8 cellular contexts compared by ENCODE assay signal in the genomic region with DNA sequence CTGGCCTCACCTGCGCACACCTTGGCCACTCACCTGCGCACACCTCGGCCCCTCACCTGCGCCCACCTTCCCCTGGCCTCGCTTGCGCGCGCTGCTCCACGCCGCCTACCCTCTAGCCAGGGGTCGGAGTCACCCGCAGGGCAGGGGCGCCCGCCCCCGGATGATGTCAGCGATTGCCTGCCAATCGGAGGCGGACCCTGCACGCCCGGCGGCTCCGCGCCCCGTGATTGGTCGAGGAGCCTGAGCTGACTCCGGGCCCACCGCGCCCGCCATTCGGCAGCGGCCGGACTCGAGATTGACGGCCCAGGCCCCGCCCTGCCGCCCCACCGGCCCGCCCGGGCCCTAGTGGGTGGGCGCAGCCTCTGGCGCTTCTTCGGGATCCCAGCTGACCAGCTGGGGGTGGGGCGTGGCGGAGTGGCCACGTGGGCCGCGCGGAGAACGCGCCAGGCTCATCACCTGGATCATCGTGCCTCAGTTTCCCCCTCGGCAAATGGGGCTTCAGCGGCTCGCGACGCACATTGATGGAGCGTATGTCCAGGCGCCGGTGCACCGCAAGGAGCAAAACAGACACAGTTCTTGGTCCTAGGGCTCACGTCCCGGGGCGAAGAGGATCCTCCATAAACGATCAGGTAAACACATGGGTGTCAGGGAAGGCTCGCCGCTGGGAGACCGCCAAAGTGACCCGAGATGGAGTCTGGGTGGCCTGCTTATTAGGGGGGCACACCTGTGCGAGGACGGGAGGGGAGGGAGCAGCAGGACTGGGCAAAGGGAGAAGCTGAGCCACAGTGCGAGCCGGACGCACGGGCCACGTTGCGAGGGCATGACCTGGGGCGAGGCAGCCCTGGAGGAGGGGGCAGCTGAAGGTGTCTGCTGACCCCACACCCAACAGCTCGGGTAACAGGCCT. TPM values are rescaled to one million over a fixed set of nuclear protein-coding genes. Genes with fewer than 3 reads are reported as not detected.
DNase-seq lines count a peak whose midpoint lies in the region; ATAC-seq, FAIRE-seq and TF ChIP-seq lines count a peak whose summit lies in the region.

A gene with protein sequence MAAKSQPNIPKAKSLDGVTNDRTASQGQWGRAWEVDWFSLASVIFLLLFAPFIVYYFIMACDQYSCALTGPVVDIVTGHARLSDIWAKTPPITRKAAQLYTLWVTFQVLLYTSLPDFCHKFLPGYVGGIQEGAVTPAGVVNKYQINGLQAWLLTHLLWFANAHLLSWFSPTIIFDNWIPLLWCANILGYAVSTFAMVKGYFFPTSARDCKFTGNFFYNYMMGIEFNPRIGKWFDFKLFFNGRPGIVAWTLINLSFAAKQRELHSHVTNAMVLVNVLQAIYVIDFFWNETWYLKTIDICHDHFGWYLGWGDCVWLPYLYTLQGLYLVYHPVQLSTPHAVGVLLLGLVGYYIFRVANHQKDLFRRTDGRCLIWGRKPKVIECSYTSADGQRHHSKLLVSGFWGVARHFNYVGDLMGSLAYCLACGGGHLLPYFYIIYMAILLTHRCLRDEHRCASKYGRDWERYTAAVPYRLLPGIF (minus strand): TSS at position 137 of the 905 bp plus-strand sequence. CDS start 3,441 bp downstream, outside the sequence.

- ATAC-seq in HG02840 (IDR thresholded peaks at IDR 0.05; ENCODE audit: low FRiP score, unreplicated experiment) = peak; percentile 77

- H2AK5ac ChIP-seq in trophoblast cell (ENCODE audit: low read length) = peak within 1 kb of the TSS; percentile 62

- H3K18ac ChIP-seq in trophoblast cell (ENCODE audit: low read length) = peak within 1 kb of the TSS; percentile 95

- peak within 1 kb of the TSS; percentile 1 for H2BK12ac ChIP-seq in trophoblast cell (ENCODE audit: low read length)

- peak within 1 kb of the TSS; percentile 77 for H3K4me2 ChIP-seq in trophoblast cell (ENCODE audit: low read length)

- no peak within 1 kb of the TSS for H3K23ac ChIP-seq in trophoblast cell (ENCODE audit: low read length)

- H4K12ac ChIP-seq in trophoblast cell (ENCODE audit: low read depth, low read length) = peak within 1 kb of the TSS; percentile 82

- intact Hi-C loops in transverse colon (cut with DNase I; ENCODE audit: low total_unique reads) = no loop called here

- H3K9ac ChIP-seq in adipocyte (ENCODE audit: low read length) = peak within 1 kb of the TSS; percentile 87
- peak within 1 kb of the TSS; percentile 77 for H3K9ac ChIP-seq in trophoblast cell (ENCODE audit: low read length)

- H3K4me3 ChIP-seq in adipocyte (ENCODE audit: low read length) = peak within 1 kb of the TSS; percentile 93
- peak within 1 kb of the TSS; percentile 48 for H3K4me3 ChIP-seq in cardiac muscle cell
- peak within 1 kb of the TSS; percentile 99 for H3K4me3 ChIP-seq in trophoblast cell (ENCODE audit: low read depth, low read length)
- peak within 1 kb of the TSS; percentile 65 to 84 (median 68) for H3K4me3 ChIP-seq in transverse colon

- peak within 1 kb of the TSS; percentile 67 for H2BK5ac ChIP-seq in trophoblast cell (ENCODE audit: low read depth, low read length, poor library complexity)

- TF ChIP-seq CTCF in cardiac muscle cell (IDR thresholded peaks at IDR 0.05; ENCODE audit: low read depth, low read length) (no peak), transverse colon (IDR thresholded peaks at IDR 0.05) (no peak)

- H3K27me3 ChIP-seq in adipocyte (replicated peaks; ENCODE audit: control insufficient read depth, insufficient read depth, low read length) (no peaks in the 10 kb centered on the region), cardiac muscle cell (no peaks in the 10 kb centered on the region), trophoblast cell (ENCODE audit: insufficient read depth, low read length) (no peaks in the 10 kb centered on the region), transverse colon (no peaks in the 10 kb centered on the region)

- peaks cover 34% of the 10 kb centered on the region for H3K36me3 ChIP-seq in adipocyte (ENCODE audit: control insufficient read depth, insufficient read depth, low read length, severe bottlenecking)
- H3K36me3 ChIP-seq in cardiac muscle cell = peaks cover 16% of the 10 kb centered on the region
- H3K36me3 ChIP-seq in trophoblast cell (ENCODE audit: control insufficient read depth in 1 of 2, insufficient read depth in 2 of 2, low read length in 2 of 2) = peaks cover 22% of the 10 kb centered on the region in 2 experiments
- no peaks in the 10 kb centered on the region for H3K36me3 ChIP-seq in transverse colon

- in situ Hi-C loops in transverse colon (cut with MboI; ENCODE audit: low pct_ligation_motif_present in 1 of 4, low pct_unique_long_range_greater_than_20kb in 1 of 4, low sequenced_read_pairs in 3 of 4) = no loop called here

- H3K4me1 ChIP-seq in adipocyte (ENCODE audit: control insufficient read depth, insufficient read depth, low read length) = peaks cover 35% of the 10 kb centered on the region
- peaks cover 11% of the 10 kb centered on the region for H3K4me1 ChIP-seq in cardiac muscle cell (ENCODE audit: low read depth)
- H3K4me1 ChIP-seq in trophoblast cell (ENCODE audit: control insufficient read depth in 1 of 2, insufficient read depth in 2 of 2, low read length in 2 of 2) = peaks cover 11 to 15% of the 10 kb centered on the region in 2 experiments
- peaks cover 12 to 31% (median 26%) of the 10 kb centered on the region in 4 donors for H3K4me1 ChIP-seq in transverse colon

- DNase-seq in GM12892 (ENCODE audit: insufficient read length) (peak; percentile 98), NCI-H1436 treated with DMSO at 0.1 percent for 48 hours (lab: John Stamatoyannopoulos, UW) (peak; percentile 76), T follicular helper cell (ENCODE audit: low read depth) (peak; percentile 90), adipocyte (ENCODE audit: low read depth) (peak; percentile 98), cardiac muscle cell (ENCODE audit: low read depth in 1 of 2, low spot score in 1 of 2) (peak; percentile 97 to 98), trophoblast cell (peak; percentile 92 to 93), transverse colon (peak; percentile 97)

- peak within 1 kb of the TSS; percentile 77 for H3K4ac ChIP-seq in trophoblast cell (ENCODE audit: low read depth, low read length)

- FAIRE-seq in GM12892 (lab: Jason Lieb, UNC) = peak; percentile 95

- TF ChIP-seq EP300 in transverse colon (IDR thresholded peaks at IDR 0.05; ENCODE audit: low read depth) = no peak

- peak within 1 kb of the TSS; percentile 85 for H4K91ac ChIP-seq in trophoblast cell (ENCODE audit: low read depth, low read length)

- H2BK120ac ChIP-seq in trophoblast cell (ENCODE audit: insufficient read depth, low read length, poor library complexity) = peak within 1 kb of the TSS; percentile 82

- H3K9me3 ChIP-seq in adipocyte (ENCODE audit: control insufficient read depth, low read length) (peaks cover 8% of the 10 kb centered on the region), cardiac muscle cell (ENCODE audit: low read depth) (no peaks in the 10 kb centered on the region), trophoblast cell (ENCODE audit: insufficient read depth, low read depth, low read length) (peaks cover 2% of the 10 kb centered on the region), transverse colon (no peaks in the 10 kb centered on the region)

- H3K27ac ChIP-seq in cardiac muscle cell (peak within 1 kb of the TSS; percentile 29), trophoblast cell (ENCODE audit: low read depth, low read length) (peak within 1 kb of the TSS; percentile 83), transverse colon (peak within 1 kb of the TSS; percentile 73 to 86 (median 83))

- peak within 1 kb of the TSS; percentile 95 for H2AFZ ChIP-seq in trophoblast cell (ENCODE audit: insufficient read depth, low read length, poor library complexity)

- peak within 1 kb of the TSS; percentile 93 for H3K14ac ChIP-seq in trophoblast cell (ENCODE audit: low read length)

- peak; percentile 66; the same call in 1 of the 2 replicates for TF ChIP-seq POLR2A in GM12892 (IDR thresholded peaks at IDR 0.05; ENCODE audit: low read depth, low read length)
- TF ChIP-seq POLR2A in transverse colon (IDR thresholded peaks at IDR 0.05) = peak; percentile 77

- peaks cover 15% of the 10 kb centered on the region for H3K79me2 ChIP-seq in trophoblast cell (ENCODE audit: control insufficient read depth, insufficient read depth, low read length, poor library complexity)

- H4K8ac ChIP-seq in trophoblast cell (ENCODE audit: low read depth, low read length) = peak within 1 kb of the TSS; percentile 76

- peaks cover 16% of the 10 kb centered on the region for H3K79me1 ChIP-seq in trophoblast cell (ENCODE audit: low read length)

- no CpG with 5 or more reads among the region's 78 CpGs for WGBS in trophoblast cell (ENCODE audit: extremely low coverage, insufficient coverage, insufficient read length)
- WGBS in transverse colon (ENCODE audit: low coverage in 1 of 2), 2 donors = 1% methylated on average over 50 of the region's 78 CpGs; no CpG with 5 or more reads in 1 of the 2 donors

RNA-seq across cellular contexts. Expression of the gene that starts here (rescaled TPM):
- 58.6 TPM for polyA plus RNA-seq in GM12892 (2012; ENCODE audit: missing spikeins)
- total RNA-seq in cardiac muscle cell (50.0 and 133 TPM in 2 replicates), transverse colon (10 to 100 TPM in 3 of 4 donors, 1 to 10 TPM in 1; 5.6 to 76.7 (median 31.5) TPM)
- polyA plus RNA-seq in cardiac muscle cell = 65.0 and 158 TPM in 2 replicates
- polyA plus RNA-seq in trophoblast cell (2013) = 282 and 291 TPM in 2 replicates

Comparison
In these comparisons a context has a peak if more than half of its experiments do, and no peak if none do; other contexts are left out.
1. Peak in every context shown above with its lines: DNase-seq, ATAC-seq, H3K4me3 ChIP-seq and H3K27ac ChIP-seq.
2. H3K4me3 ChIP-seq: peak in every context shown above with its lines; median percentile 99 in trophoblast cell; 93 in adipocyte; 68 in transverse colon; 48 in cardiac muscle cell.
3. H3K27ac ChIP-seq: peak in every context shown above with its lines; median percentile 83 in trophoblast cell; 83 in transverse colon; 29 in cardiac muscle cell.